ENCODE assay signal across 10 cellular contexts in the genomic region with DNA sequence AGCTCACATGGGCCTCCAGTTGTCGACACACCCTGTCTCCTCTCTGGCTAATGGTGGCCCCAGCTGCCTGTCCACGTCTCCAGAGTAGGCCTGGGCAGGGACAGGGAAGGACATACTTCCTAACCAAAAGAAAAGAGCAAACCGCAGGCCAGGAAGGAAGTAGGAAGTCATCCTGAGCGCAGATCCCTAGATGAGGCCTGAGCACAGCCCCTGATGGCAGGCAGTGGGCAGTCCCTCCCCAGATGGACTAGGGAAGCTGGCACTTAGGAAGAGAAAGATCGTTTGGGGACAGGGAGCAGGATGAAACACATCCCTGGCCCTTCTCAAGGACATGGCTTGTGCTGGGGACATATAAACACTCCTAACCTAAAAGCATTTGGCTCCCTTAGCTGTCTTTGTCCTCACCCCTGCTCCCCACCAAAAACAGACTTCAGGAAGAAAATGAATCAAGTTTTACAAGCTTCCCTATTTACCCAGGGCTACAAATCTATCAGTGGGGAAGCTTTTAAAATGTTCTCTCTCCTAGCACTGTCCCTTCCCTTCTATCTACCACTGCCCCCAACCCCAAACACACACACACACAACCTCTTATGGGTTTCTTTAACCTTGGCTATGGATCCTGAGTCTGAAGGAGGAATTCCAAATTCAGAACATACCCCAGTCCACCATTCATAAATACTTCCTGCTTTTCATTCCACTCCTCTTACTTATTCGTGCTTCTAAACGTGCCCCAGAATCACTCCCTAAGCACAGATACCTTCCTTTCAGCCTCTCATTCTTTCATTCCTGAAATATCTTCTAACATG. TPM values are rescaled to one million over a fixed set of nuclear protein-coding genes. Genes with fewer than 3 reads are reported as not detected.
A peak's percentile ranks its signal among the peaks of the same experiment; 100 is the strongest.
DNase-seq lines count a peak whose midpoint lies in the region; ATAC-seq, FAIRE-seq and TF ChIP-seq lines count a peak whose summit lies in the region.
"Had no signal": no experiment of that assay in that cellular context is flagged by ENCODE, and none has a peak within 500 bp of the region (broad histone marks: within the 10 kb centered on the region; RNA-seq: fewer than 3 reads in every experiment).

No MANE protein-coding gene starts in this region.

- TF ChIP-seq CTCF in choroid plexus epithelial cell (conservative IDR thresholded peaks at IDR 0.05; ENCODE audit: low read depth, low read length) (no peak), foreskin keratinocyte (conservative IDR thresholded peaks at IDR 0.05) (no peak)

- no peak for DNase-seq in activated naive CD4-positive, alpha-beta T cell (lab: John Stamatoyannopoulos, UW)
- DNase-seq in choroid plexus epithelial cell (ENCODE audit: low read depth), result peak; percentile 54
- DNase-seq in foreskin keratinocyte, result no peak
- no peak for DNase-seq in RCC 7860 (ENCODE audit: low spot score)
- no peak for DNase-seq in activated naive CD4-positive, alpha-beta T cell treated with anti-CD3 and anti-CD28 coated beads, Interleukin-2, amount 50 U/mL, for 72 hours (ENCODE audit: low spot score in 2 of 2)
- DNase-seq: BE2C; effector CD8-positive, alpha-beta T cell had no signal

- peaks cover 71% of the 10 kb centered on the region for H3K4me1 Mint-ChIP-seq in activated naive CD4-positive, alpha-beta T cell treated with anti-CD3 and anti-CD28 coated beads, Interleukin-2, amount 50 U/mL, for 24 hours

- WGBS in mesodermal cell (ENCODE audit: insufficient coverage in 2 of 2), 2 experiments, result 75 to 81% methylated on average over 5 to 7 of the region's 7 CpGs
- 18% methylated on average over 7 of the region's 7 CpGs for WGBS in urinary bladder

- peak overlapping the region; percentile 2 for H3K27ac Mint-ChIP-seq in activated naive CD4-positive, alpha-beta T cell treated with anti-CD3 and anti-CD28 coated beads, Interleukin-2, amount 50 U/mL, for 24 hours
- H3K27ac Mint-ChIP-seq in activated naive CD4-positive, alpha-beta T cell treated with anti-CD3 and anti-CD28 coated beads, Interleukin-2, amount 50 U/mL, for 72 hours, result no peak overlapping the region

- H3K4me3 ChIP-seq in choroid plexus epithelial cell (ENCODE audit: low read depth, low read length) (no peak overlapping the region), mesodermal cell (ENCODE audit: extremely low read depth, insufficient read depth, low read length, poor library complexity, severe bottlenecking) (no peak overlapping the region), urinary bladder (ENCODE audit: low read depth, low read length) (no peak overlapping the region)

- H3K4me3 Mint-ChIP-seq in activated naive CD4-positive, alpha-beta T cell treated with anti-CD3 and anti-CD28 coated beads, Interleukin-2, amount 50 U/mL, for 24 hours, result no peak overlapping the region

- H3K9me3 ChIP-seq in mesodermal cell (ENCODE audit: control insufficient read depth, low read length), result no peaks in the 10 kb centered on the region
- H3K9me3 ChIP-seq: BE2C had no signal

- H3K4me1 ChIP-seq in mesodermal cell (ENCODE audit: control insufficient read depth, insufficient read depth, low read length, poor library complexity, severe bottlenecking) (peaks cover 18% of the 10 kb centered on the region), urinary bladder (ENCODE audit: insufficient read depth) (peaks cover 2% of the 10 kb centered on the region), foreskin keratinocyte (no peaks in the 10 kb centered on the region)
- H3K4me1 ChIP-seq: BE2C had no signal

- H3K27ac ChIP-seq in mesodermal cell (ENCODE audit: low read depth, low read length, severe bottlenecking) (peak overlapping the region; percentile 69), urinary bladder (ENCODE audit: low read depth) (peak overlapping the region; percentile 66), foreskin keratinocyte (no peak overlapping the region)

- FAIRE-seq in RCC 7860 (lab: Jason Lieb, UNC), result no peak

- H3K36me3 Mint-ChIP-seq in activated naive CD4-positive, alpha-beta T cell treated with anti-CD3 and anti-CD28 coated beads, Interleukin-2, amount 50 U/mL, for 24 hours, result no peaks in the 10 kb centered on the region
- peaks cover 0 to 2% of the 10 kb centered on the region in 2 donors for H3K36me3 Mint-ChIP-seq in activated naive CD4-positive, alpha-beta T cell treated with anti-CD3 and anti-CD28 coated beads, Interleukin-2, amount 50 U/mL, for 72 hours

- no peaks in the 10 kb centered on the region for H3K27me3 Mint-ChIP-seq in activated naive CD4-positive, alpha-beta T cell treated with anti-CD3 and anti-CD28 coated beads, Interleukin-2, amount 50 U/mL, for 24 hours

- peaks cover 79% of the 10 kb centered on the region for H3K36me3 ChIP-seq in mesodermal cell (ENCODE audit: control insufficient read depth, insufficient read depth, low read length)
- H3K36me3 ChIP-seq in urinary bladder (ENCODE audit: insufficient read depth), result no peaks in the 10 kb centered on the region

- H3K9me3 Mint-ChIP-seq in activated naive CD4-positive, alpha-beta T cell treated with anti-CD3 and anti-CD28 coated beads, Interleukin-2, amount 50 U/mL, for 24 hours, result no peaks in the 10 kb centered on the region
- H3K9me3 Mint-ChIP-seq in activated naive CD4-positive, alpha-beta T cell treated with anti-CD3 and anti-CD28 coated beads, Interleukin-2, amount 50 U/mL, for 72 hours, result no peaks in the 10 kb centered on the region

- no peak for ATAC-seq in foreskin keratinocyte
- ATAC-seq in activated naive CD4-positive, alpha-beta T cell treated with anti-CD3 and anti-CD28 coated beads, Interleukin-2, amount 50 U/mL, for 72 hours, result no peak

- no peaks in the 10 kb centered on the region for H3K27me3 ChIP-seq in foreskin keratinocyte
- H3K27me3 ChIP-seq: BE2C had no signal

RNA-seq across cellular contexts. Expression of a gene that starts 21.1 kb away (rescaled TPM):
- polyA plus RNA-seq in mesodermal cell (2013, experiment 1 of 2), result 141 TPM
- 120 TPM for polyA plus RNA-seq in mesodermal cell (2013, experiment 2 of 2)
- 21.7 TPM for total RNA-seq in urinary bladder
- 59.1 TPM for polyA plus RNA-seq in urinary bladder
- 12.7 and 14.9 TPM in 2 replicates for total RNA-seq in foreskin keratinocyte
- 13.3 and 17.0 TPM in 2 replicates for polyA plus RNA-seq in foreskin keratinocyte
- 10 to 100 TPM; 66.1 to 80.4 TPM for total RNA-seq in activated naive CD4-positive, alpha-beta T cell treated with anti-CD3 and anti-CD28 coated beads, Interleukin-2, amount 50 U/mL, for 72 hours
